1 cellular context compared by ENCODE assay signal in the genomic region with DNA sequence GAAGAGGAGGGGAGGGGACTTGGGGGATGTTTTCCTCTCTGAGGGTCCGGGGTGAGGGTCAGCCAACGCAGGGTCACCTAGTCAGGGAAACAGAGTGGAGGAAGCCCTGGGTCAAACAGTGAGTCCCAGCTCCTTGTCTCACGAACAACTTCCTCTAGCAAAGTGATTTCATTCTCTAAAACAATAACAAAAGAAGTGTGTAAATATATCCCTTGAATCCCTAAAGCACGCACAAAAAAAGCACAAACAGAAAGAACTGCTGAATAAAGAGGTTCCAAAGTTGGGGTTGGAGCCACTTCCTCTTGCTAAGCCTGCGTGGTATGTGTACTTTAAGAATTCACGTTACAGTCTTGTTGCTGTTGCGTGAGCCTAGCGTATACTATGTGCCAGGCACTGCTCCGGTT.
TF ChIP-seq lines count a peak whose summit lies in the region.

No MANE protein-coding gene starts in this region.

TF ChIP-seq in K562, 482 proteins besides CTCF, POLR2A, EP300 and RAD21:
- TF ChIP-seq HIVEP1 (CRISPR knock-in tag; IDR thresholded peaks at IDR 0.05) (no peak), CHD1 (IDR thresholded peaks at IDR 0.05; ENCODE audit: low read length) (no peak), NRF1 (conservative IDR thresholded peaks at IDR 0.05 in 1 of 2, IDR thresholded peaks at IDR 0.05 in 1 of 2) (0 out of 4 replicates have a peak, but pooled peaks of 1 of the 2 experiments have one; percentile 2), DEAF1 (CRISPR knock-in tag; IDR thresholded peaks at IDR 0.05) (no peak), SPI1 (IDR thresholded peaks at IDR 0.05; ENCODE audit: borderline replicate concordance, low read depth, low read length) (peak; percentile 85)
- TF ChIP-seq, protein P1, sequence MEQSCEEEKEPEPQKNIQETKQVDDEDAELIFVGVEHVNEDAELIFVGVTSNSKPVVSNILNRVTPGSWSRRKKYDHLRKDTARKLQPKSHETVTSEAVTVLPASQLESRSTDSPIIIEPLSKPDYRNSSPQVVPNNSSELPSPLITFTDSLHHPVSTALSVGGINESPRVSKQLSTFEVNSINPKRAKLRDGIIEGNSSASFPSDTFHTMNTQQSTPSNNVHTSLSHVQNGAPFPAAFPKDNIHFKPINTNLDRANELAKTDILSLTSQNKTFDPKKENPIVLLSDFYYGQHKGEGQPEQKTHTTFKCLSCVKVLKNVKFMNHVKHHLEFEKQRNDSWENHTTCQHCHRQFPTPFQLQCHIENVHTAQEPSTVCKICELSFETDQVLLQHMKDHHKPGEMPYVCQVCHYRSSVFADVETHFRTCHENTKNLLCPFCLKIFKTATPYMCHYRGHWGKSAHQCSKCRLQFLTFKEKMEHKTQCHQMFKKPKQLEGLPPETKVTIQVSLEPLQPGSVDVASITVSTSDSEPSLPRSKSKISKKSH (CRISPR knock-in tag; IDR thresholded peaks at IDR 0.05), result no peak
